In the genomic region with DNA sequence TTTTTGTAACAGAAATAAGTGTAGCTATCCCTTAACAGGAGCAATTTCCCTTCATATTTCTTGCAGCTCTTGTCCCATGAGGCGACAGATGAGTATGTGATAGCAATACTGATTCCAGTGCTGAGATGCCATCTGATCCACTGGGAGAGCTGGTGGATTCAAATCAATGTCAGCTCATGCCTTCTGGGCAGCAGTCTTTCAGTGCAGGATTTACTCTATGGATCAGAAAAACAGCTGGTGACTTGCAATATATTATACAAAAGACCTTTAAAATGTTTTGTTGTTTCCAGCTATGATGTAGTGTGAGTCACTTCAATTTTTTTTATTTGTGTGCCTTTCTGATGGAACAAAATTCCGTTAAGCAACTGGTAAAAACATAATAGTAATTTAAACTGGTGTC, we compare ENCODE assay signal across 24 cellular contexts.
"Had no signal": no experiment of that assay in that cellular context is flagged by ENCODE, and none has a peak within 500 bp of the region (broad histone marks: within the 10 kb centered on the region; RNA-seq: fewer than 3 reads in every experiment).

No MANE protein-coding gene starts in this region.

- DNase-seq: activated CD4-positive, alpha-beta memory T cell treated with anti-CD3 and anti-CD28 coated beads for 36 hours; activated CD4-positive, alpha-beta T cell treated with anti-CD3 and anti-CD28 coated beads, Interleukin-2, amount 10 ng/mL, durations not matched to agents 24 days and 14 days; activated CD4-positive, CD25-positive, alpha-beta regulatory T cell treated with anti-CD3 and anti-CD28 coated beads, Interleukin-2, amount 50 U/mL, for 72 hours; activated CD8-positive, alpha-beta memory T cell treated with anti-CD3 and anti-CD28 coated beads, Interleukin-2, amount 50 U/mL, for 4 hours; activated gamma-delta T cell; activated naive CD4-positive, alpha-beta T cell treated with anti-CD3 and anti-CD28 coated beads, Interleukin-2, amount 10 ng/mL, durations not matched to agents 7 days and 5 days; activated naive CD8-positive, alpha-beta T cell treated with anti-CD3 and anti-CD28 coated beads, Interleukin-2, amount 10 ng/mL, durations not matched to agents 7 days and 5 days; activated T-cell treated with anti-CD3 and anti-CD28 coated beads, Interleukin-2, amount 50 U/mL, for 24 hours; effector CD8-positive, alpha-beta T cell; foreskin keratinocyte; left lung; lower lobe of right lung; mesenchymal stem cell; pancreas; stimulated activated CD4-positive, alpha-beta T cell treated with anti-CD3 and anti-CD28 coated beads, Interleukin-15, amount 100 ng/mL, for 24 hours; stimulated activated CD4-positive, alpha-beta T cell treated with anti-CD3 and anti-CD28 coated beads, Interleukin-2, amount 100 ng/mL, for 24 hours; stimulated activated naive B cell treated with anti-CD40 and anti-IgM and Interleukin-4, amounts not matched to agents 10 μg/mL and 1 μg/mL and 100 μg/mL, for 72 hours; stomach; T-helper 17 cell; thyroid gland had no signal

- H3K27ac ChIP-seq: foreskin keratinocyte, left lung, lower lobe of right lung, pancreas, prostate gland, right atrium auricular region, stomach, thyroid gland had no signal

- H3K27me3 Mint-ChIP-seq: activated naive CD4-positive, alpha-beta T cell treated with anti-CD3 and anti-CD28 coated beads, Interleukin-2, amount 10 ng/mL, durations not matched to agents 7 days and 5 days; activated naive CD8-positive, alpha-beta T cell treated with anti-CD3 and anti-CD28 coated beads, Interleukin-2, amount 10 ng/mL, durations not matched to agents 7 days and 5 days; central memory CD8-positive, alpha-beta T cell; natural killer cell treated with Interleukin-12 subunit alpha and Interleukin-12 subunit beta and Interleukin-15 and Interleukin-18, amount 100 ng/mL, for 72 hours had no signal

- H3K4me1 ChIP-seq: foreskin keratinocyte, left lung, lower lobe of right lung, pancreas, prostate gland, right atrium auricular region, stomach, thyroid gland had no signal

- H3K9me3 ChIP-seq: left lung, lower lobe of right lung, pancreas, prostate gland, right atrium auricular region, stomach, thyroid gland had no signal

- H3K4me1 Mint-ChIP-seq: activated CD4-positive, alpha-beta T cell treated with anti-CD3 and anti-CD28 coated beads, Interleukin-2, amount 10 ng/mL, durations not matched to agents 24 days and 14 days; activated naive CD4-positive, alpha-beta T cell treated with anti-CD3 and anti-CD28 coated beads, Interleukin-2, amount 10 ng/mL, durations not matched to agents 7 days and 5 days; activated naive CD8-positive, alpha-beta T cell treated with anti-CD3 and anti-CD28 coated beads, Interleukin-2, amount 10 ng/mL, durations not matched to agents 7 days and 5 days; central memory CD8-positive, alpha-beta T cell; stimulated activated naive B cell treated with anti-CD40 and anti-IgM and Interleukin-4, amounts not matched to agents 10 μg/mL and 1 μg/mL and 100 μg/mL, for 72 hours; T-helper 17 cell had no signal

- H3K36me3 ChIP-seq: left lung, lower lobe of right lung, pancreas, prostate gland, right atrium auricular region, stomach, thyroid gland had no signal

- H3K9me3 Mint-ChIP-seq: activated CD4-positive, alpha-beta memory T cell treated with anti-CD3 and anti-CD28 coated beads for 36 hours; activated naive CD4-positive, alpha-beta T cell treated with anti-CD3 and anti-CD28 coated beads, Interleukin-2, amount 10 ng/mL, durations not matched to agents 7 days and 5 days; activated naive CD8-positive, alpha-beta T cell treated with anti-CD3 and anti-CD28 coated beads, Interleukin-2, amount 10 ng/mL, durations not matched to agents 7 days and 5 days; activated T-cell treated with anti-CD3 and anti-CD28 coated beads, Interleukin-2, amount 50 U/mL, for 24 hours; central memory CD8-positive, alpha-beta T cell; stimulated activated naive B cell treated with anti-CD40 and anti-IgM and Interleukin-4, amounts not matched to agents 10 μg/mL and 1 μg/mL and 100 μg/mL, for 72 hours had no signal

- H3K27me3 ChIP-seq: left lung, pancreas, right atrium auricular region, stomach, thyroid gland had no signal

- H3K4me3 Mint-ChIP-seq: activated CD4-positive, alpha-beta memory T cell treated with anti-CD3 and anti-CD28 coated beads for 36 hours; activated CD4-positive, alpha-beta T cell treated with anti-CD3 and anti-CD28 coated beads, Interleukin-2, amount 10 ng/mL, durations not matched to agents 24 days and 14 days; activated naive CD4-positive, alpha-beta T cell treated with anti-CD3 and anti-CD28 coated beads, Interleukin-2, amount 10 ng/mL, durations not matched to agents 7 days and 5 days; activated naive CD8-positive, alpha-beta T cell treated with anti-CD3 and anti-CD28 coated beads, Interleukin-2, amount 10 ng/mL, durations not matched to agents 7 days and 5 days; activated T-cell treated with anti-CD3 and anti-CD28 coated beads, Interleukin-2, amount 50 U/mL, for 24 hours; central memory CD8-positive, alpha-beta T cell; natural killer cell treated with Interleukin-12 subunit alpha and Interleukin-12 subunit beta and Interleukin-15 and Interleukin-18, amount 100 ng/mL, for 72 hours; stimulated activated naive B cell treated with anti-CD40 and anti-IgM and Interleukin-4, amounts not matched to agents 10 μg/mL and 1 μg/mL and 100 μg/mL, for 72 hours; T-helper 17 cell had no signal

- ATAC-seq: foreskin keratinocyte; left lung; lower lobe of right lung; natural killer cell treated with Interleukin-12 subunit alpha and Interleukin-12 subunit beta and Interleukin-15 and Interleukin-18, amount 100 ng/mL, for 72 hours; pancreas; stimulated activated naive B cell treated with anti-CD40 and anti-IgM and Interleukin-4, amounts not matched to agents 10 μg/mL and 1 μg/mL and 100 μg/mL, for 72 hours; T-helper 17 cell had no signal

- H3K27ac Mint-ChIP-seq: activated CD4-positive, alpha-beta memory T cell treated with anti-CD3 and anti-CD28 coated beads for 36 hours; activated CD4-positive, alpha-beta T cell treated with anti-CD3 and anti-CD28 coated beads, Interleukin-2, amount 10 ng/mL, durations not matched to agents 24 days and 14 days; activated naive CD4-positive, alpha-beta T cell treated with anti-CD3 and anti-CD28 coated beads, Interleukin-2, amount 10 ng/mL, durations not matched to agents 7 days and 5 days; activated naive CD8-positive, alpha-beta T cell treated with anti-CD3 and anti-CD28 coated beads, Interleukin-2, amount 10 ng/mL, durations not matched to agents 7 days and 5 days; activated T-cell treated with anti-CD3 and anti-CD28 coated beads, Interleukin-2, amount 50 U/mL, for 24 hours; natural killer cell treated with Interleukin-12 subunit alpha and Interleukin-12 subunit beta and Interleukin-15 and Interleukin-18, amount 100 ng/mL, for 72 hours; stimulated activated naive B cell treated with anti-CD40 and anti-IgM and Interleukin-4, amounts not matched to agents 10 μg/mL and 1 μg/mL and 100 μg/mL, for 72 hours; T-helper 17 cell had no signal

- H3K4me3 ChIP-seq: left lung, lower lobe of right lung, pancreas, prostate gland, right atrium auricular region, stomach, thyroid gland had no signal

- H3K36me3 Mint-ChIP-seq: activated CD4-positive, alpha-beta memory T cell treated with anti-CD3 and anti-CD28 coated beads for 36 hours; activated naive CD4-positive, alpha-beta T cell treated with anti-CD3 and anti-CD28 coated beads, Interleukin-2, amount 10 ng/mL, durations not matched to agents 7 days and 5 days; activated naive CD8-positive, alpha-beta T cell treated with anti-CD3 and anti-CD28 coated beads, Interleukin-2, amount 10 ng/mL, durations not matched to agents 7 days and 5 days; natural killer cell treated with Interleukin-12 subunit alpha and Interleukin-12 subunit beta and Interleukin-15 and Interleukin-18, amount 100 ng/mL, for 72 hours; stimulated activated naive B cell treated with anti-CD40 and anti-IgM and Interleukin-4, amounts not matched to agents 10 μg/mL and 1 μg/mL and 100 μg/mL, for 72 hours had no signal
